21 cellular contexts compared by ENCODE assay signal in genomic region chr14:74663884-74664283, GRCh38. TPM values are rescaled to one million over a fixed set of nuclear protein-coding genes. Genes with fewer than 3 reads are reported as not detected.
DNase-seq lines count a peak whose midpoint lies in the region; ATAC-seq and TF ChIP-seq lines count a peak whose summit lies in the region.
"Had no signal": no experiment of that assay in that cellular context is flagged by ENCODE, and none has a peak within 500 bp of the region (broad histone marks: within the 10 kb centered on the region; RNA-seq: fewer than 3 reads in every experiment).

No MANE protein-coding gene starts in this region.

- H3K9me3 ChIP-seq in ascending aorta: no peaks in the 10 kb centered on the region
- no peaks in the 10 kb centered on the region for H3K9me3 ChIP-seq in left ventricle myocardium inferior (replicated peaks)
- no peaks in the 10 kb centered on the region for H3K9me3 ChIP-seq in skeletal muscle tissue (ENCODE audit: control insufficient read depth in 3 of 3, low read length in 3 of 3)
- H3K9me3 ChIP-seq: SK-N-SH had no signal

- intact Hi-C loops in ascending aorta (cut with DNase I) (no loop called here), left ventricle myocardium inferior (cut with micrococcal nuclease) (no loop called here)

- H3K4me1 ChIP-seq in ascending aorta: peaks cover 25 to 46% of the 10 kb centered on the region in 2 donors
- peaks cover 43% of the 10 kb centered on the region for H3K4me1 ChIP-seq in left ventricle myocardium inferior
- H3K4me1 ChIP-seq in skeletal muscle tissue (ENCODE audit: control insufficient read depth in 3 of 3, insufficient read depth in 3 of 3, low read length in 3 of 3): peaks cover 17 to 27% (median 26%) of the 10 kb centered on the region in 3 donors
- H3K4me1 ChIP-seq: parathyroid adenoma had no signal

- TF ChIP-seq CTCF in ascending aorta (IDR thresholded peaks at IDR 0.05) (no peak), left ventricle myocardium inferior (IDR thresholded peaks at IDR 0.05; ENCODE audit: borderline replicate concordance) (peak; percentile 36), glutamatergic neuron (IDR thresholded peaks at IDR 0.05; ENCODE audit: partially characterized antibody, unreplicated experiment) (no peak)

- H3K4me3 Mint-ChIP-seq in glutamatergic neuron (ENCODE audit: unreplicated experiment): no peak overlapping the region
- H3K4me3 Mint-ChIP-seq: activated T-cell treated with anti-CD3 and anti-CD28 coated beads, Interleukin-2, amount 50 U/mL, for 72 hours; CD4-positive, alpha-beta memory T cell; naive thymus-derived CD4-positive, alpha-beta T cell had no signal

- peak; percentile 62 for DNase-seq in HCEC 1CT
- peak in 1 of 2 donors; percentile 75 for DNase-seq in ascending aorta (ENCODE audit: low spot score in 2 of 2)
- DNase-seq in left ventricle myocardium inferior: peak; percentile 57
- DNase-seq in glutamatergic neuron: no peak
- DNase-seq in NCI-H1694 (lab: John Stamatoyannopoulos, UW): no peak
- DNase-seq: activated CD4-positive, CD25-positive, alpha-beta regulatory T cell; activated T-cell treated with anti-CD3 and anti-CD28 coated beads, Interleukin-2, amount 50 U/mL, for 72 hours; caudate nucleus; CD4-positive, alpha-beta memory T cell; IMR-90; naive thymus-derived CD4-positive, alpha-beta T cell; NCI-H187; NCI-H226; SK-N-SH; T-helper 9 cell had no signal

- no peak overlapping the region for H3K4me3 ChIP-seq in ascending aorta
- H3K4me3 ChIP-seq in left ventricle myocardium inferior: no peak overlapping the region
- peak overlapping the region in 1 of 3 donors; percentile 10 for H3K4me3 ChIP-seq in skeletal muscle tissue (ENCODE audit: low read length in 3 of 3)

- H3K27me3 ChIP-seq in ascending aorta (no peaks in the 10 kb centered on the region), left ventricle myocardium inferior (ENCODE audit: low read depth) (no peaks in the 10 kb centered on the region), skeletal muscle tissue (ENCODE audit: control insufficient read depth in 3 of 3, insufficient read depth in 3 of 3, low read length in 3 of 3) (no peaks in the 10 kb centered on the region)

- no peak overlapping the region for H3K27ac Mint-ChIP-seq in glutamatergic neuron (ENCODE audit: unreplicated experiment)

- peaks cover 3% of the 10 kb centered on the region for H3K9me3 Mint-ChIP-seq in glutamatergic neuron (ENCODE audit: unreplicated experiment)
- H3K9me3 Mint-ChIP-seq: activated T-cell treated with anti-CD3 and anti-CD28 coated beads, Interleukin-2, amount 50 U/mL, for 72 hours; CD4-positive, alpha-beta memory T cell; naive thymus-derived CD4-positive, alpha-beta T cell had no signal

- no peaks in the 10 kb centered on the region for H3K27me3 Mint-ChIP-seq in glutamatergic neuron (ENCODE audit: unreplicated experiment)
- H3K27me3 Mint-ChIP-seq: CD4-positive, alpha-beta memory T cell; naive thymus-derived CD4-positive, alpha-beta T cell had no signal

- no peak for ATAC-seq in HG02970 (IDR thresholded peaks at IDR 0.05; ENCODE audit: low FRiP score, unreplicated experiment)
- ATAC-seq in HG03439 (IDR thresholded peaks at IDR 0.05; ENCODE audit: unreplicated experiment): no peak
- ATAC-seq: activated T-cell treated with anti-CD3 and anti-CD28 coated beads, Interleukin-2, amount 50 U/mL, for 72 hours; naive thymus-derived CD4-positive, alpha-beta T cell; Panc1 had no signal

- no peaks in the 10 kb centered on the region for H3K4me1 Mint-ChIP-seq in glutamatergic neuron (ENCODE audit: low read depth, unreplicated experiment)
- H3K4me1 Mint-ChIP-seq: CD4-positive, alpha-beta memory T cell had no signal

- peak overlapping the region in 2 of 3 donors; percentile 64 to 66 for H3K9ac ChIP-seq in skeletal muscle tissue (ENCODE audit: low read depth in 1 of 3, low read length in 3 of 3)
- H3K9ac ChIP-seq: parathyroid adenoma, SK-N-SH had no signal

- H3K27ac ChIP-seq in ascending aorta: peak overlapping the region; percentile 88 to 95
- H3K27ac ChIP-seq in left ventricle myocardium inferior (replicated peaks): peak overlapping the region; percentile 81
- peak overlapping the region; percentile 72 for H3K27ac ChIP-seq in skeletal muscle tissue (ENCODE audit: low read depth, low read length)
- H3K27ac ChIP-seq: HL-60, parathyroid adenoma had no signal

- H3K36me3 Mint-ChIP-seq in glutamatergic neuron (ENCODE audit: unreplicated experiment): peaks cover 8% of the 10 kb centered on the region

- H3K36me3 ChIP-seq in ascending aorta: peaks cover 20 to 35% of the 10 kb centered on the region in 2 donors
- H3K36me3 ChIP-seq in left ventricle myocardium inferior: peaks cover 79% of the 10 kb centered on the region
- H3K36me3 ChIP-seq in skeletal muscle tissue (ENCODE audit: control insufficient read depth in 3 of 3, insufficient read depth in 3 of 3, low read length in 3 of 3): peaks cover 8 to 35% (median 21%) of the 10 kb centered on the region in 3 donors

RNA-seq across cellular contexts. Expression of gene AREL1, which starts 49.0 kb away (rescaled TPM):
- total RNA-seq in ascending aorta: 17.9 TPM
- 23.7 TPM for total RNA-seq in left ventricle myocardium inferior
- total RNA-seq in skeletal muscle tissue: 21.9 TPM
- 69.7 TPM for total RNA-seq in glutamatergic neuron (ENCODE audit: unreplicated experiment)

RNA-seq across cellular contexts. Expression of gene FCF1, which starts 49.1 kb away (rescaled TPM):
- total RNA-seq in ascending aorta: 10.0 TPM
- 42.7 TPM for total RNA-seq in left ventricle myocardium inferior
- total RNA-seq in skeletal muscle tissue: 15.1 TPM
- total RNA-seq in glutamatergic neuron (ENCODE audit: unreplicated experiment): 39.9 TPM

RNA-seq across cellular contexts. Expression of gene LTBP2, which starts 51.8 kb away (rescaled TPM):
- total RNA-seq in ascending aorta (383 TPM), left ventricle myocardium inferior (26.5 TPM), skeletal muscle tissue (12.0 TPM), glutamatergic neuron (ENCODE audit: unreplicated experiment) (1.2 TPM)

Comparison
In these comparisons a context has a peak if more than half of its experiments do, and no peak if none do; other contexts are left out.
1. DNase-seq: peak in HCEC 1CT (single experiment) and left ventricle myocardium inferior (single experiment); none in glutamatergic neuron (single experiment) and NCI-H1694 (single experiment).
2. RNA of gene LTBP2, which starts 51.8 kb away (total RNA-seq): 383 TPM in ascending aorta (single experiment); 26.5 TPM in left ventricle myocardium inferior (single experiment), 12.0 TPM in skeletal muscle tissue (single experiment) and 1.2 TPM in glutamatergic neuron (single experiment); every median in the first group is over 10 times any median in the second.
3. Peak in every context shown above with its lines, with median percentiles within 50 percentile points of each other: H3K27ac ChIP-seq.